ENCODE assay signal across 1 cellular context in genomic region chr19:36150586-36150985, GRCh38.
TF ChIP-seq lines count a peak whose summit lies in the region.

No MANE protein-coding gene starts in this region.

TF ChIP-seq in A549, 52 proteins besides CTCF, POLR2A, EP300 and RAD21 (continued from another document):
- TF ChIP-seq, protein P1, sequence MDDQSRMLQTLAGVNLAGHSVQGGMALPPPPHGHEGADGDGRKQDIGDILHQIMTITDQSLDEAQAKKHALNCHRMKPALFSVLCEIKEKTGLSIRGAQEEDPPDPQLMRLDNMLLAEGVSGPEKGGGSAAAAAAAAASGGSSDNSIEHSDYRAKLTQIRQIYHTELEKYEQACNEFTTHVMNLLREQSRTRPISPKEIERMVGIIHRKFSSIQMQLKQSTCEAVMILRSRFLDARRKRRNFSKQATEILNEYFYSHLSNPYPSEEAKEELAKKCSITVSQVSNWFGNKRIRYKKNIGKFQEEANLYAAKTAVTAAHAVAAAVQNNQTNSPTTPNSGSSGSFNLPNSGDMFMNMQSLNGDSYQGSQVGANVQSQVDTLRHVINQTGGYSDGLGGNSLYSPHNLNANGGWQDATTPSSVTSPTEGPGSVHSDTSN (IDR thresholded peaks at IDR 0.05) = no peak
TF ChIP-seq in A549: peak in this region for 0.
